In genomic region chr11:121654506-121655480, GRCh38 we compare ENCODE assay signal across 8 cellular contexts.
DNase-seq lines count a peak whose midpoint lies in the region; ATAC-seq and TF ChIP-seq lines count a peak whose summit lies in the region.

No MANE protein-coding gene starts in this region.

- ATAC-seq in activated CD8-positive, alpha-beta memory T cell treated with anti-CD3 and anti-CD28 coated beads, Interleukin-2, amount 10 ng/mL, durations not matched to agents 7 days and 5 days, result no peak
- ATAC-seq in HG02571 (IDR thresholded peaks at IDR 0.05; ENCODE audit: unreplicated experiment) (no peak), GM21526 (IDR thresholded peaks at IDR 0.05; ENCODE audit: low FRiP score, unreplicated experiment) (no peak)

- no peak for TF ChIP-seq CTCF in WI38 (IDR thresholded peaks at IDR 0.05; ENCODE audit: low read depth, low read length)

- peak overlapping the region; percentile 58 for H3K4me3 ChIP-seq in WI38 (ENCODE audit: low read depth, low read length)
- peak overlapping the region in 6 of 7 experiments; percentile 22 to 41 (median 31) for H3K4me3 ChIP-seq in skin epidermis

- no peaks in the 10 kb centered on the region for H3K9me3 Mint-ChIP-seq in activated CD8-positive, alpha-beta memory T cell treated with anti-CD3 and anti-CD28 coated beads, Interleukin-2, amount 10 ng/mL, durations not matched to agents 7 days and 5 days (ENCODE audit: low read depth)

- H3K27ac ChIP-seq in skin epidermis, result peak overlapping the region in 19 of 21 experiments; percentile 1 to 89 (median 79)

- CTCF ChIA-PET in activated CD8-positive, alpha-beta memory T cell treated with anti-CD3 and anti-CD28 coated beads, Interleukin-2, amount 10 ng/mL, durations not matched to agents 7 days and 5 days (lab: Charles Lee), result interaction anchor here (0.8 to 2.0 kb wide), 8 partner anchors 8 to 852 kb away, joined by 3 to 8 read pairs (median 4); no protein-coding TSS in a partner anchor

- no peaks in the 10 kb centered on the region for H3K36me3 Mint-ChIP-seq in activated CD8-positive, alpha-beta memory T cell treated with anti-CD3 and anti-CD28 coated beads, Interleukin-2, amount 10 ng/mL, durations not matched to agents 7 days and 5 days

- no peak overlapping the region for H3K27ac Mint-ChIP-seq in activated CD8-positive, alpha-beta memory T cell treated with anti-CD3 and anti-CD28 coated beads, Interleukin-2, amount 10 ng/mL, durations not matched to agents 7 days and 5 days

- DNase-seq in activated CD8-positive, alpha-beta memory T cell treated with anti-CD3 and anti-CD28 coated beads, Interleukin-2, amount 10 ng/mL, durations not matched to agents 7 days and 5 days, result no peak
- no peak for DNase-seq in activated CD8-positive, alpha-beta memory T cell treated with anti-CD3 and anti-CD28 coated beads, Interleukin-2, amount 50 U/mL, for 48 hours
- DNase-seq in hepatic stellate cell (ENCODE audit: low spot score), result peak; percentile 24
- no peak for DNase-seq in NCI-H82 (lab: John Stamatoyannopoulos, UW)

- peak overlapping the region; percentile 74 for H3K4me3 Mint-ChIP-seq in activated CD8-positive, alpha-beta memory T cell treated with anti-CD3 and anti-CD28 coated beads, Interleukin-2, amount 10 ng/mL, durations not matched to agents 7 days and 5 days

- H3K27me3 Mint-ChIP-seq in activated CD8-positive, alpha-beta memory T cell treated with anti-CD3 and anti-CD28 coated beads, Interleukin-2, amount 10 ng/mL, durations not matched to agents 7 days and 5 days, result peaks cover 25% of the 10 kb centered on the region

- H3K4me1 Mint-ChIP-seq in activated CD8-positive, alpha-beta memory T cell treated with anti-CD3 and anti-CD28 coated beads, Interleukin-2, amount 10 ng/mL, durations not matched to agents 7 days and 5 days, result peaks cover 29% of the 10 kb centered on the region
